In genomic region chr11:17828311-17828751, GRCh38 we compare ENCODE assay signal across 21 cellular contexts.
DNase-seq lines count a peak whose midpoint lies in the region; ATAC-seq, FAIRE-seq and TF ChIP-seq lines count a peak whose summit lies in the region.
"Had no signal": no experiment of that assay in that cellular context is flagged by ENCODE, and none has a peak within 500 bp of the region (broad histone marks: within the 10 kb centered on the region; RNA-seq: fewer than 3 reads in every experiment).

No MANE protein-coding gene starts in this region.

- intact Hi-C loops in kidney (cut with DNase I) = no loop called here

- no peaks in the 10 kb centered on the region for H3K4me1 Mint-ChIP-seq in effector memory CD8-positive, alpha-beta T cell (ENCODE audit: low read depth in 2 of 2)
- H3K4me1 Mint-ChIP-seq: B cell; nephron progenitor cell; stimulated activated naive CD8-positive, alpha-beta T cell treated with anti-CD3 and anti-CD28 coated beads, Interleukin-15, amount 100 ng/mL, for 72 hours; T-cell had no signal

- H3K4me1 ChIP-seq in kidney (ENCODE audit: control insufficient read depth in 1 of 2, insufficient read depth in 1 of 2, low read depth in 1 of 2, low read length in 2 of 2) (peaks cover 0 to 2% of the 10 kb centered on the region in 2 donors), skeletal muscle tissue (ENCODE audit: control insufficient read depth in 3 of 3, insufficient read depth in 3 of 3, low read length in 3 of 3) (peaks cover 5 to 20% (median 11%) of the 10 kb centered on the region in 3 donors)

- no peaks in the 10 kb centered on the region for H3K27me3 Mint-ChIP-seq in effector memory CD8-positive, alpha-beta T cell
- H3K27me3 Mint-ChIP-seq: B cell; stimulated activated naive CD8-positive, alpha-beta T cell treated with anti-CD3 and anti-CD28 coated beads, Interleukin-15, amount 100 ng/mL, for 72 hours; T-cell had no signal

- no peaks in the 10 kb centered on the region for H3K27me3 ChIP-seq in skeletal muscle tissue (ENCODE audit: control insufficient read depth in 3 of 3, insufficient read depth in 3 of 3, low read length in 3 of 3)

- peaks cover 4% of the 10 kb centered on the region for H3K36me3 Mint-ChIP-seq in effector memory CD8-positive, alpha-beta T cell (ENCODE audit: insufficient read depth)

- no peak for TF ChIP-seq CTCF in kidney (IDR thresholded peaks at IDR 0.05; ENCODE audit: borderline replicate concordance, extremely low read depth, insufficient read depth)

- no peak overlapping the region for H3K4me3 Mint-ChIP-seq in effector memory CD8-positive, alpha-beta T cell
- H3K4me3 Mint-ChIP-seq: B cell; nephron progenitor cell; stimulated activated naive CD8-positive, alpha-beta T cell treated with anti-CD3 and anti-CD28 coated beads, Interleukin-15, amount 100 ng/mL, for 72 hours; T-cell had no signal

- H3K27ac Mint-ChIP-seq in effector memory CD8-positive, alpha-beta T cell = no peak overlapping the region
- H3K27ac Mint-ChIP-seq: B cell, T-cell had no signal

- H3K36me3 ChIP-seq in kidney (ENCODE audit: control insufficient read depth in 1 of 2, insufficient read depth in 2 of 2, low read length in 2 of 2) (no peaks in the 10 kb centered on the region), skeletal muscle tissue (ENCODE audit: control insufficient read depth in 3 of 3, insufficient read depth in 3 of 3, low read length in 3 of 3) (no peaks in the 10 kb centered on the region)

- H3K9me3 ChIP-seq in kidney (ENCODE audit: control insufficient read depth in 1 of 2, low read length in 2 of 2) (no peaks in the 10 kb centered on the region), skeletal muscle tissue (ENCODE audit: control insufficient read depth in 3 of 3, low read length in 3 of 3) (no peaks in the 10 kb centered on the region)

- H3K9ac ChIP-seq in kidney (ENCODE audit: low read length in 2 of 2) (no peak overlapping the region), skeletal muscle tissue (ENCODE audit: low read depth in 1 of 3, low read length in 3 of 3) (no peak overlapping the region)
- H3K9ac ChIP-seq: KMS-11 had no signal

- DNase-seq in GM04503 (ENCODE audit: low read depth) (peak; percentile 70), cerebellum (ENCODE audit: low spot score) (peak; percentile 55), kidney (peak; percentile 88), NCI-H2196 (lab: John Stamatoyannopoulos, UW; ENCODE audit: unreplicated experiment) (no peak), SHP77 (lab: John Stamatoyannopoulos, UW) (no peak), NCI-H748 (lab: John Stamatoyannopoulos, UW; ENCODE audit: unreplicated experiment) (no peak)
- DNase-seq in effector memory CD8-positive, alpha-beta T cell = no peak
- DNase-seq: activated naive CD4-positive, alpha-beta T cell; hippocampal formation; NCI-H1417; nephron progenitor cell; PC-9; stimulated activated naive CD8-positive, alpha-beta T cell treated with anti-CD3 and anti-CD28 coated beads, Interleukin-15, amount 100 ng/mL, for 72 hours; T-cell had no signal

- no peak for FAIRE-seq in kidney (lab: Jason Lieb, UNC)
- FAIRE-seq: endothelial cell of umbilical vein had no signal

- no peak overlapping the region for H3K4me3 ChIP-seq in kidney (ENCODE audit: low read length in 2 of 2)
- H3K4me3 ChIP-seq in skeletal muscle tissue (ENCODE audit: low read length in 3 of 3) = no peak overlapping the region
- H3K4me3 ChIP-seq: PC-9, smooth muscle cell had no signal

- no peaks in the 10 kb centered on the region for H3K9me3 Mint-ChIP-seq in effector memory CD8-positive, alpha-beta T cell
- H3K9me3 Mint-ChIP-seq: nephron progenitor cell; stimulated activated naive CD8-positive, alpha-beta T cell treated with anti-CD3 and anti-CD28 coated beads, Interleukin-15, amount 100 ng/mL, for 72 hours; T-cell had no signal

- no peak for ATAC-seq in effector memory CD8-positive, alpha-beta T cell (replicated peaks)
- ATAC-seq: activated CD4-positive, CD25-positive, alpha-beta regulatory T cell treated with anti-CD3 and anti-CD28 coated beads, Interleukin-2, amount 50 U/mL, for 24 hours; stimulated activated naive CD8-positive, alpha-beta T cell treated with anti-CD3 and anti-CD28 coated beads, Interleukin-15, amount 100 ng/mL, for 72 hours; T-cell had no signal

- H3K27ac ChIP-seq in kidney (ENCODE audit: low read depth in 2 of 2, low read length in 2 of 2) (no peak overlapping the region), skeletal muscle tissue (ENCODE audit: low read depth, low read length) (peak overlapping the region; percentile 13)
- H3K27ac ChIP-seq: HL-60, KMS-11, PC-9 had no signal

Comparison
In these comparisons a context has a peak if more than half of its experiments do, and no peak if none do; other contexts are left out.
1. DNase-seq: peak in GM04503 (single experiment), cerebellum (single experiment) and kidney (single experiment); none in effector memory CD8-positive, alpha-beta T cell (0 of 3), NCI-H2196 (single experiment), SHP77 (0 of 2) and NCI-H748 (single experiment).